ENCODE assay signal across 9 cellular contexts in the genomic region with DNA sequence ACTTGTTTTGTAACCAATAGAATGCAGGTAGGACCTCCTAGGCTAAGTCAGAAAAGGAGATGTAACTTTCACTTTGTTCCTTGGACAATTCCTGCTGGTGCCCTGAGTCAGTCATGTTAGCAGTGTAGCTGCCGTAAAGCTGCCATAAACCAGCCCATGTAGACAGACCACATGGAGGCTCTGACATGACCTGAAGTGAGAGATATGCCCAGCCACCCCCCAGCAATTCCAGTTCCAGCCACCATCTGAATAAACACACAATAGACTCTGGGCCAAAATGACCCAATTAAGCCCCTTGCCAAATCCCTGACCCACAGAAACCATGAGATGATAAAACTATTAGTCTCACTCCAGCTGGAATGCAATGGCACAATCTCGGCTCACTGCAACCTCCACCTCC. TPM values are rescaled to one million over a fixed set of nuclear protein-coding genes. Genes with fewer than 3 reads are reported as not detected.
DNase-seq lines count a peak whose midpoint lies in the region; ATAC-seq and TF ChIP-seq lines count a peak whose summit lies in the region.
"Had no signal": no experiment of that assay in that cellular context is flagged by ENCODE, and none has a peak within 500 bp of the region (broad histone marks: within the 10 kb centered on the region; RNA-seq: fewer than 3 reads in every experiment).

No MANE protein-coding gene starts in this region.

- no peaks in the 10 kb centered on the region for H3K9me3 ChIP-seq in lung (ENCODE audit: control insufficient read depth in 2 of 2, insufficient read depth in 1 of 2, low read length in 1 of 2)

- WGBS in lung, 2 donors, result 61 to 74% methylated on average over 2 of the region's 2 CpGs

- TF ChIP-seq CTCF in lung (IDR thresholded peaks at IDR 0.05; ENCODE audit: control extremely low read depth, extremely low read depth), result no peak

- ATAC-seq in lung (ENCODE audit: insufficient read depth, low FRiP score) (peak; percentile 58), HG03342 (IDR thresholded peaks at IDR 0.05; ENCODE audit: unreplicated experiment) (no peak), HG03280 (IDR thresholded peaks at IDR 0.05; ENCODE audit: unreplicated experiment) (no peak)

- H3K27ac ChIP-seq in lung (ENCODE audit: low read depth in 1 of 2, low read length in 1 of 2) (no peak overlapping the region), caudate nucleus (ENCODE audit: low read depth, low read length) (no peak overlapping the region)

- peaks cover 3 to 5% of the 10 kb centered on the region in 2 donors for H3K36me3 ChIP-seq in lung (ENCODE audit: control insufficient read depth in 2 of 2, insufficient read depth in 2 of 2, low read length in 2 of 2)

- DNase-seq in AG20443 (ENCODE audit: low spot score) (peak; percentile 87), HT1080 (ENCODE audit: low read depth) (peak; percentile 58), brain pericyte (ENCODE audit: low read depth, low spot score) (peak; percentile 42), lung (ENCODE audit: low spot score) (no peak), posterior cingulate gyrus (no peak), caudate nucleus (lab: John Stamatoyannopoulos, UW) (no peak)
- DNase-seq: NCI-H774 had no signal

- peaks cover 4 to 7% of the 10 kb centered on the region in 2 donors for H3K4me1 ChIP-seq in lung (ENCODE audit: control insufficient read depth in 2 of 2, insufficient read depth in 2 of 2, low read length in 2 of 2)

- intact Hi-C loops in posterior cingulate gyrus (cut with DNase I), result no loop called here

- no peak overlapping the region for H3K4me3 ChIP-seq in lung

- no peaks in the 10 kb centered on the region for H3K27me3 ChIP-seq in lung (ENCODE audit: control insufficient read depth, insufficient read depth)

RNA-seq across cellular contexts. Expression of a gene that starts 20.6 kb away (rescaled TPM):
- 50.0 and 53.7 TPM in 2 replicates for total RNA-seq in HT1080 (2014; rRNA removed; shearing (Covaris generic))
- 49.6 and 66.2 TPM in 2 replicates for polyA plus RNA-seq in HT1080 (2015; cell fraction: cytosol; rRNA removed)
- polyA plus RNA-seq in HT1080 (2015; cell fraction: nucleus; rRNA removed), result 83.5 and 92.0 TPM in 2 replicates
- 10 to 100 TPM; 32.7 to 85.6 TPM for total RNA-seq in lung
- polyA plus RNA-seq in lung, result 10 to 100 TPM in 1 of 2 donors, 1 to 10 TPM in 1; 9.9 to 12.3 TPM

Comparison
In these comparisons a context has a peak if more than half of its experiments do, and no peak if none do; other contexts are left out.
1. DNase-seq: peak in AG20443 (single experiment), HT1080 (single experiment) and brain pericyte (single experiment); none in lung (single experiment), posterior cingulate gyrus (0 of 10) and caudate nucleus (0 of 61).